ENCODE assay signal across 25 cellular contexts in the genomic region with DNA sequence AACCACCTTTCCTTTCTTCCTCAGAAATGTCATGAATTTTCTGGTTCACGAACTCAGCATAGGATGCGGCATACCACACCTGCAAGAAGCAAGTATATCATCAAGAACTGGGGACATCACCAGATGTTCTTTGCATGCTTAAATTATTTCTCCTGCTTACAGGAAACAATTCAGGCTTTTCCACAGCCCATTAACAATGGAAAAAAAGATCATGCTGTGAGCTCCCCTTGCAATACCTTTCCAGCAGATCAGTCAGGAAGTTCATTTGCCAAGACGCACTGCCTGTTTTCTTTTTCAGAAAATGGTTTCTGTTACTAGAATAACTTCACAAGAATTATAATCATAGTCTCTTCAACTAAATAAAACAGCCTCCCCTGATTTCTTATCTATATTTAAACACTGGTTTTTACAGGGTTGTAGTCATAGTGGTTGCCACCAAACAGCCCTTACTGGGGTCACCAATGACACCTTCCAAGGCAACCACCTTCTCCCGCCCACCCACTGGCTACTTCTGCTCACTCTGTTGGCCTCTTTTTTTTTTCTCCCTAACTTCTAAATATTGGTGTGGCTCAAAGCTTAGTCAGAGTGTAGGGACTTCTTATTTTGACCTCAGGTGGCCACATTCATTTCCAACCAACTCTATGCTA. TPM values are rescaled to one million over a fixed set of nuclear protein-coding genes. Genes with fewer than 3 reads are reported as not detected.
DNase-seq lines count a peak whose midpoint lies in the region; ATAC-seq and TF ChIP-seq lines count a peak whose summit lies in the region.
"Had no signal": no experiment of that assay in that cellular context is flagged by ENCODE, and none has a peak within 500 bp of the region (broad histone marks: within the 10 kb centered on the region; RNA-seq: fewer than 3 reads in every experiment).

No MANE protein-coding gene starts in this region.

- POLR2A ChIA-PET in OCI-LY7 (lab: Charles Lee): interaction anchor here (0.5 to 3.0 kb wide), 5 partner anchors 10 to 145 kb away, joined by 3 to 11 read pairs (median 5); no protein-coding TSS in a partner anchor

- in situ Hi-C loops in G401 (cut with HindIII; ENCODE audit: low sequenced_read_pairs): loop anchor here (25.0 kb wide), 1 partner anchor 200 kb away; no protein-coding TSS in a partner anchor
- in situ Hi-C loops in HAP-1 (cut with MboI; ENCODE audit: low sequenced_read_pairs): no loop called here

- H3K36me3 ChIP-seq in BLaER1 treated with 17β-estradiol and CSF1 and Interleukin-3, amounts not matched to agents 10 nM and 100 nM: peaks cover 14 to 68% (median 32%) of the 10 kb centered on the region in 11 experiments
- H3K36me3 ChIP-seq in OCI-LY7 (ENCODE audit: insufficient read depth, low read length) (peaks cover 95% of the 10 kb centered on the region), HAP-1 (replicated peaks) (no peaks in the 10 kb centered on the region; the same call in 1 of the 2 replicates)

- no peaks in the 10 kb centered on the region for H4K20me1 ChIP-seq in BLaER1 treated with 17β-estradiol and CSF1 and Interleukin-3, amounts not matched to agents 10 nM and 100 nM
- no peaks in the 10 kb centered on the region for H4K20me1 ChIP-seq in OCI-LY7 (ENCODE audit: insufficient read depth, low read length)

- H3K79me2 ChIP-seq in OCI-LY7 (ENCODE audit: insufficient read depth, low read depth, low read length): peaks cover 51% of the 10 kb centered on the region

- H2AFZ ChIP-seq in OCI-LY7 (ENCODE audit: low read length): no peak overlapping the region
- H2AFZ ChIP-seq: neural progenitor cell had no signal

- CTCF ChIA-PET in OCI-LY7 (lab: Charles Lee; ENCODE audit: unreplicated experiment): no interaction called here

- no peaks in the 10 kb centered on the region for H3K9me2 ChIP-seq in OCI-LY7 (ENCODE audit: insufficient read depth, low read length)

- no peak for TF ChIP-seq CTCF in OCI-LY7 (conservative IDR thresholded peaks at IDR 0.05; ENCODE audit: low read length)

- no peak for ATAC-seq in GM21737 (IDR thresholded peaks at IDR 0.05; ENCODE audit: unreplicated experiment)
- ATAC-seq in GM21825 (IDR thresholded peaks at IDR 0.05; ENCODE audit: unreplicated experiment): no peak
- ATAC-seq: right lobe of liver had no signal

- DNase-seq in G401 (ENCODE audit: low spot score) (peak; percentile 59), OCI-LY7 (ENCODE audit: low spot score) (peak; percentile 30), iPS-NIHi7 (ENCODE audit: extremely low spot score) (peak; percentile 34), NCI-H82 treated with DMSO at 0.1 percent for 48 hours (lab: John Stamatoyannopoulos, UW; ENCODE audit: unreplicated experiment) (no peak), HAP-1 (ENCODE audit: low spot score in 2 of 2) (no peak)
- DNase-seq: activated CD4-positive, CD25-positive, alpha-beta regulatory T cell treated with anti-CD3 and anti-CD28 coated beads, Interleukin-2, amount 50 U/mL, for 72 hours; activated CD8-positive, alpha-beta memory T cell treated with anti-CD3 and anti-CD28 coated beads for 24 hours; activated naive CD4-positive, alpha-beta T cell; activated T-cell treated with anti-CD3 and anti-CD28 coated beads, Interleukin-2, amount 50 U/mL, for 1 hour; esophagus squamous epithelium; hypothalamus; KG1; NCI-H1694; NCI-H446 treated with DMSO at 0.1 percent for 48 hours; Peyer's patch; posterior cingulate gyrus; right lobe of liver; stimulated activated CD4-positive, alpha-beta T cell treated with anti-CD3 and anti-CD28 coated beads, Interleukin-12 subunit alpha, Interleukin-12 subunit beta, amount 100 ng/mL, for 4 hours; stimulated activated CD4-positive, alpha-beta T cell treated with anti-CD3 and anti-CD28 coated beads, Interleukin-4, amount 100 ng/mL, for 4 hours had no signal

- H3K27me3 ChIP-seq in BLaER1 treated with 17β-estradiol and CSF1 and Interleukin-3, amounts not matched to agents 10 nM and 100 nM: no peaks in the 10 kb centered on the region
- H3K27me3 ChIP-seq in HAP-1 (ENCODE audit: low read depth): no peaks in the 10 kb centered on the region
- H3K27me3 ChIP-seq: esophagus squamous epithelium, neural progenitor cell, Peyer's patch, right lobe of liver had no signal

- H3K9ac ChIP-seq in BLaER1 treated with 17β-estradiol and CSF1 and Interleukin-3, amounts not matched to agents 10 nM and 100 nM: no peak overlapping the region
- H3K9ac ChIP-seq: neural progenitor cell had no signal

- H3K4me2 ChIP-seq in BLaER1 treated with 17β-estradiol and CSF1 and Interleukin-3, amounts not matched to agents 10 nM and 100 nM: peak overlapping the region in 8 of 11 experiments; percentile 7 to 55 (median 41); a peak in 11 of 22 replicates
- peak overlapping the region; percentile 48 for H3K4me2 ChIP-seq in OCI-LY7 (ENCODE audit: low read length)
- H3K4me2 ChIP-seq: neural progenitor cell had no signal

- BruUV-seq in OCI-LY7 (replicated peaks; lab: Mats Ljungman, UMichigan): no TSS peak

- no peaks in the 10 kb centered on the region for H3K9me3 ChIP-seq in BLaER1 treated with 17β-estradiol and CSF1 and Interleukin-3, amounts not matched to agents 10 nM and 100 nM (replicated peaks in 1 of 11)
- H3K9me3 ChIP-seq in OCI-LY7 (ENCODE audit: low read length) (no peaks in the 10 kb centered on the region), HAP-1 (no peaks in the 10 kb centered on the region)
- H3K9me3 ChIP-seq: esophagus squamous epithelium, Peyer's patch, right lobe of liver had no signal

- no peak overlapping the region for H3K27ac ChIP-seq in BLaER1 treated with 17β-estradiol and CSF1 and Interleukin-3, amounts not matched to agents 10 nM and 100 nM
- H3K27ac ChIP-seq in OCI-LY7 (ENCODE audit: low read depth, low read length, poor library complexity, severe bottlenecking): peak overlapping the region; percentile 48
- H3K27ac ChIP-seq: coronary artery, esophagus squamous epithelium, neural progenitor cell, Peyer's patch, right lobe of liver had no signal

- H3K4me3 ChIP-seq in BLaER1 treated with 17β-estradiol and CSF1 and Interleukin-3, amounts not matched to agents 10 nM and 100 nM: no peak overlapping the region
- H3K4me3 ChIP-seq in OCI-LY7 (ENCODE audit: low read depth, low read length, poor library complexity, severe bottlenecking) (no peak overlapping the region), HAP-1 (no peak overlapping the region)
- H3K4me3 ChIP-seq: coronary artery, esophagus squamous epithelium, lung, neural progenitor cell, Peyer's patch, right lobe of liver had no signal

- intact Hi-C loops in OCI-LY7 (cut with micrococcal nuclease; ENCODE audit: unreplicated experiment): no loop called here

- peaks cover 0 to 24% (median 18%) of the 10 kb centered on the region in 10 experiments; a peak in 15 of 20 replicates for H3K4me1 ChIP-seq in BLaER1 treated with 17β-estradiol and CSF1 and Interleukin-3, amounts not matched to agents 10 nM and 100 nM
- H3K4me1 ChIP-seq in OCI-LY7 (ENCODE audit: insufficient read depth, low read length, poor library complexity, severe bottlenecking) (peaks cover 60% of the 10 kb centered on the region), HAP-1 (no peaks in the 10 kb centered on the region)
- H3K4me1 ChIP-seq: Peyer's patch, right lobe of liver had no signal

RNA-seq across cellular contexts. Expression of gene NFRKB, which starts 42.3 kb away (rescaled TPM):
- 34.2 and 37.5 TPM in 2 replicates for total RNA-seq in G401 (2014; rRNA removed; shearing (Covaris generic))
- 22.2 and 31.2 TPM in 2 replicates for total RNA-seq in OCI-LY7 (2014; rRNA removed; shearing (Covaris generic))
- 35.5 and 36.3 TPM in 2 replicates for total RNA-seq in OCI-LY7 (2022)

Comparison
In these comparisons a context has a peak if more than half of its experiments do, and no peak if none do; other contexts are left out.
1. DNase-seq: peak in G401 (single experiment), OCI-LY7 (single experiment) and iPS-NIHi7 (single experiment); none in NCI-H82 treated with DMSO at 0.1 percent for 48 hours (single experiment) and HAP-1 (0 of 2).